Comparison of ENCODE assay signal across 9 cellular contexts in genomic region chr15:99452728-99453643, GRCh38.
A peak's percentile ranks its signal among the peaks of the same experiment; 100 is the strongest.
DNase-seq lines count a peak whose midpoint lies in the region; ATAC-seq, FAIRE-seq and TF ChIP-seq lines count a peak whose summit lies in the region.
"Had no signal": no experiment of that assay in that cellular context is flagged by ENCODE, and none has a peak within 500 bp of the region (broad histone marks: within the 10 kb centered on the region; RNA-seq: fewer than 3 reads in every experiment).

No MANE protein-coding gene starts in this region.

- TF ChIP-seq CTCF in esophagus squamous epithelium (IDR thresholded peaks at IDR 0.05) = no peak
- no peak for TF ChIP-seq CTCF in pancreas (IDR thresholded peaks at IDR 0.05)

- H3K4me3 ChIP-seq in esophagus squamous epithelium (peak overlapping the region in 1 of 4 donors; percentile 18), pancreas (no peak overlapping the region)

- intact Hi-C loops in esophagus squamous epithelium (cut with DNase I) = no loop called here
- intact Hi-C loops in pancreas (cut with DNase I) = no loop called here

- H3K4me1 ChIP-seq in esophagus squamous epithelium = peaks cover 48 to 75% (median 49%) of the 10 kb centered on the region in 3 donors
- H3K4me1 ChIP-seq in pancreas = peaks cover 0 to 5% (median 0%) of the 10 kb centered on the region in 3 donors

- WGBS in esophagus squamous epithelium, 2 donors = 59 to 94% methylated on average over 8 to 10 of the region's 24 CpGs
- WGBS in pancreas, 2 donors = 80 to 85% methylated on average over 24 of the region's 24 CpGs

- no peaks in the 10 kb centered on the region for H3K27me3 ChIP-seq in esophagus squamous epithelium
- no peaks in the 10 kb centered on the region for H3K27me3 ChIP-seq in pancreas

- no peak for FAIRE-seq in pancreas (lab: Jason Lieb, UNC)
- FAIRE-seq: islet of Langerhans had no signal

- ATAC-seq in GM18508 (IDR thresholded peaks at IDR 0.05; ENCODE audit: insufficient read depth, unreplicated experiment) = peak; percentile 63
- ATAC-seq in GM21825 (IDR thresholded peaks at IDR 0.05; ENCODE audit: unreplicated experiment) = peak; percentile 93
- peak in 3 of 4 donors; percentile 49 to 64 (median 61) for ATAC-seq in pancreas

- H3K9me3 ChIP-seq in esophagus squamous epithelium = no peaks in the 10 kb centered on the region
- no peaks in the 10 kb centered on the region for H3K9me3 ChIP-seq in pancreas

- H3K27ac ChIP-seq in esophagus squamous epithelium (peak overlapping the region; percentile 50 to 91 (median 88)), pancreas (peak overlapping the region in 2 of 4 donors; percentile 57)

- H3K36me3 ChIP-seq in esophagus squamous epithelium (no peaks in the 10 kb centered on the region), pancreas (no peaks in the 10 kb centered on the region)

- TF ChIP-seq POLR2A in esophagus squamous epithelium (IDR thresholded peaks at IDR 0.05) = peak in 1 of 4 donors; percentile 18

- peak; percentile 97 for DNase-seq in MV-4-11 (lab: John Stamatoyannopoulos, UW)
- no peak for DNase-seq in esophagus squamous epithelium (lab: John Stamatoyannopoulos, UW)
- DNase-seq in pancreas = peak in 3 of 6 donors; percentile 24 to 71 (median 64)
- no peak for DNase-seq in NCI-H187 treated with DMSO at 0.1 percent for 48 hours (lab: John Stamatoyannopoulos, UW)
- no peak for DNase-seq in effector CD4-positive, alpha-beta T cell
- no peak for DNase-seq in ecto neural progenitor cell (ENCODE audit: low spot score)
